19 cellular contexts compared by ENCODE assay signal in the genomic region with DNA sequence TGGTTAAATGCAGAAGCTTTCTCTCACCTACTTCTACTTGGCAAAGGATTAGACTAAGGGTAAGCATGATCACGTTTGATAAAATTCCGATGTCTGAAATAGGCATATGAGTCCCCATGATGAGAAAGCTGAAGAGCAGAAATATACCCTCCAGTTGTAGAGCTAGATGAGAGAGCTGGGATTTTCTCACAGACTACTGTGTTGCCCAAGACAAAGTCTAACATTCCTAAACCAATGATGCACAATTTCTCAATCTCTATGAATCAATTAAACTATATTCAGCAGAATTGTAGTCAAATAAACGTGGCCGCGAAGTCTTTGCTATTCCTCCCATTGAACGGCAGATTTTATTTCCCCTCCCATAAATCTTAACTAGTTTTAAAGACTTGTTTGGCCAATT.
A peak's percentile ranks its signal among the peaks of the same experiment; 100 is the strongest.
DNase-seq lines count a peak whose midpoint lies in the region; ATAC-seq and TF ChIP-seq lines count a peak whose summit lies in the region.
"Had no signal": no experiment of that assay in that cellular context is flagged by ENCODE, and none has a peak within 500 bp of the region (broad histone marks: within the 10 kb centered on the region; RNA-seq: fewer than 3 reads in every experiment).

No MANE protein-coding gene starts in this region.

- CTCF ChIA-PET in RWPE1 (lab: Yijun Ruan, JAX) = interaction anchor here (0.6 to 0.7 kb wide), 2 partner anchors 251 to 1615 kb away, joined by 3 read pairs; no protein-coding TSS in a partner anchor

- TF ChIP-seq POLR2A in gastrocnemius medialis (IDR thresholded peaks at IDR 0.05) = no peak

- in situ Hi-C loops in gastrocnemius medialis (cut with MboI; ENCODE audit: low sequenced_read_pairs in 4 of 4) = no loop called here

- H3K27ac ChIP-seq in RWPE1 (peak overlapping the region; percentile 58; the same call in 1 of the 2 replicates), epithelial cell of prostate (peak overlapping the region; percentile 80), gastrocnemius medialis (no peak overlapping the region)
- H3K27ac ChIP-seq: A549 had no signal

- TF ChIP-seq CTCF in RWPE1 (conservative IDR thresholded peaks at IDR 0.05; ENCODE audit: low read depth) = no peak
- TF ChIP-seq CTCF in nephron progenitor cell (IDR thresholded peaks at IDR 0.05) = no peak
- no peak for TF ChIP-seq CTCF in gastrocnemius medialis (IDR thresholded peaks at IDR 0.05 in 4 of 5, conservative IDR thresholded peaks at IDR 0.05 in 1 of 5)

- H3K36me3 ChIP-seq in gastrocnemius medialis = no peaks in the 10 kb centered on the region

- intact Hi-C loops in gastrocnemius medialis (cut with DNase I; ENCODE audit: low total_unique reads) (no loop called here), sciatic nerve (cut with DNase I) (no loop called here)

- no peak overlapping the region for H3K4me3 ChIP-seq in gastrocnemius medialis
- H3K4me3 ChIP-seq: A549, K562 had no signal

- H3K27me3 Mint-ChIP-seq in nephron progenitor cell (ENCODE audit: low read depth, poor library complexity) = no peaks in the 10 kb centered on the region
- no peaks in the 10 kb centered on the region for H3K27me3 Mint-ChIP-seq in T-helper 17 cell
- H3K27me3 Mint-ChIP-seq: CD4-positive, alpha-beta memory T cell had no signal

- peak; percentile 63 for DNase-seq in ELR (ENCODE audit: low read depth)
- peak; percentile 14 for DNase-seq in RWPE1 (ENCODE audit: low spot score)
- peak; percentile 14 for DNase-seq in epithelial cell of prostate (ENCODE audit: low read depth, low spot score)
- DNase-seq in nephron progenitor cell = no peak
- no peak for DNase-seq in gastrocnemius medialis
- no peak for DNase-seq in sciatic nerve (ENCODE audit: low spot score)
- no peak for DNase-seq in T-helper 17 cell
- DNase-seq: Calu3; CD4-positive, alpha-beta memory T cell; NCI-H1105 treated with DMSO at 0.1 percent for 48 hours; NCI-H187; NCI-H2107; NCI-H510A treated with DMSO at 0.1 percent for 48 hours; PC-3; RPMI8226 had no signal

- H3K27me3 ChIP-seq in gastrocnemius medialis = no peaks in the 10 kb centered on the region

- ATAC-seq in HG02970 (IDR thresholded peaks at IDR 0.05; ENCODE audit: low FRiP score, unreplicated experiment) = no peak
- no peak for ATAC-seq in gastrocnemius medialis
- no peak for ATAC-seq in sciatic nerve
- ATAC-seq in T-helper 17 cell = no peak
- ATAC-seq: A549, HCT116, K562, PC-3 had no signal

- POLR2A ChIA-PET in RWPE1 (lab: Yijun Ruan, JAX; ENCODE audit: low non-redundant PET) = no interaction called here

- no peaks in the 10 kb centered on the region for H3K36me3 Mint-ChIP-seq in nephron progenitor cell (ENCODE audit: low read depth)
- no peaks in the 10 kb centered on the region for H3K36me3 Mint-ChIP-seq in T-helper 17 cell (ENCODE audit: low read depth)
- H3K36me3 Mint-ChIP-seq: CD4-positive, alpha-beta memory T cell had no signal

- H3K4me3 Mint-ChIP-seq in nephron progenitor cell = no peak overlapping the region
- no peak overlapping the region for H3K4me3 Mint-ChIP-seq in T-helper 17 cell
- H3K4me3 Mint-ChIP-seq: CD4-positive, alpha-beta memory T cell had no signal

- no peaks in the 10 kb centered on the region for H3K9me3 Mint-ChIP-seq in nephron progenitor cell

- no peaks in the 10 kb centered on the region for H3K4me1 ChIP-seq in gastrocnemius medialis
- H3K4me1 ChIP-seq: A549 had no signal

- H3K27ac Mint-ChIP-seq in nephron progenitor cell (peak overlapping the region; percentile 17), T-helper 17 cell (no peak overlapping the region)
- H3K27ac Mint-ChIP-seq: CD4-positive, alpha-beta memory T cell had no signal

- H3K9me3 ChIP-seq in gastrocnemius medialis (no peaks in the 10 kb centered on the region), T-helper 17 cell (ENCODE audit: control insufficient read depth, low read length, poor library complexity, severe bottlenecking) (no peaks in the 10 kb centered on the region)
- H3K9me3 ChIP-seq: A549 had no signal

- H3K4me1 Mint-ChIP-seq in nephron progenitor cell (peaks cover 4% of the 10 kb centered on the region), T-helper 17 cell (no peaks in the 10 kb centered on the region)
- H3K4me1 Mint-ChIP-seq: CD4-positive, alpha-beta memory T cell had no signal

Comparison
In these comparisons a context has a peak if more than half of its experiments do, and no peak if none do; other contexts are left out.
1. DNase-seq: peak in ELR (single experiment), RWPE1 (single experiment) and epithelial cell of prostate (single experiment); none in nephron progenitor cell (single experiment), gastrocnemius medialis (0 of 2), sciatic nerve (single experiment) and T-helper 17 cell (0 of 3).
2. H3K27ac ChIP-seq: peak in RWPE1 (single experiment) and epithelial cell of prostate (single experiment); none in gastrocnemius medialis (0 of 4).